ENCODE assay signal across 2 cellular contexts in genomic region chr6:136949957-136950356, GRCh38. TPM values are rescaled to one million over a fixed set of nuclear protein-coding genes. Genes with fewer than 3 reads are reported as not detected.
"Had no signal": no experiment of that assay in that cellular context is flagged by ENCODE, and none has a peak within 500 bp of the region (broad histone marks: within the 10 kb centered on the region; RNA-seq: fewer than 3 reads in every experiment).

No MANE protein-coding gene starts in this region.

RNA-seq across cellular contexts. Expression of gene SLC35D3, which starts 27.9 kb away (rescaled TPM):
- total RNA-seq: G401, GM12878 had no signal
- polyA plus RNA-seq: GM12878 had no signal
